Comparison of ENCODE assay signal across 7 cellular contexts in the genomic region with DNA sequence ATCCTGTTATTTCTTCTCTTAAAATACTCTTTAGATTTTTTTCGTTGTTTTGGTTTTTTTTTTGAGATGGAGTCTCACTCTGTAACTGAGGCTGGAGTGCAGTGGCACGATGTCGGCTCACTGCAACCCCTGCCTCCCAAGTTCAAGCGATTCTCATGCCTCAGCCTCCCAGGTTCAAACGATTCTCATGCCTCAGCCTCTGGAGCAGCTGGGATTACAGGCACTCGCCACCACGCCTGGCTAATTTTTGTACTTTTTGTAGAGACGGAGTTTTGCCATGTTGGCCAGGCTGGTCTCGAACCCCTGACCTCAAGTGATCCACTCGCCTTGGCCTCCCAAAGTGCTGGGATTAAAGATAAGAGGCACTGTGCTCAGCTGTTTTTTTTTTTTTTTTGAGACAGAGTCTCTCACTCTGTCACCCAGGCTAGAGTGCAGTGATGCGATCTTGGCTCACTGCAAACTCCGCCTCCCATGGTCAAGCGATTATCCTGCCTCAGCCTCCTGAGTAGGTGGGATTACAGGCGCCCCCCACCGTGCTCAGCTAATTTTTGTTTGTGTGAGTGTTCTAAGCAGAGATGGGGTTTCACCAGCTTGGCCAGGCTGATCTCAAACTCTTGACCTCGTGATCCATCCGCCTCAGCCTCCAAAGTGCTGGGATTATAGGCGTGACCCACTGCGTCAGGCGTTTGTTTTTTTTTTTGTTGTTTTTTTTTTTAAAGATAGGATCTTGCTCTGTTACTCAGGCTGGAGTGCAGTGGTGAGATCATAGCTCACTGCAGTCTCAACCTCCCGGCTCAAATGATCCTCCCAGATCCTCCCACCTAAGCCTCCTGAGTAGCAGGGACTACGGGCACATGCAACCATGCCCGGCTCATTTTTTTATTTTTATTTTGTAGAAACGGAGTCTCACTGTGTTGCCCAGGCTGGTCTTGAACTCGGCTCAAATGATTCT. TPM values are rescaled to one million over a fixed set of nuclear protein-coding genes. Genes with fewer than 3 reads are reported as not detected.
A peak's percentile ranks its signal among the peaks of the same experiment; 100 is the strongest.
DNase-seq lines count a peak whose midpoint lies in the region; ATAC-seq, FAIRE-seq and TF ChIP-seq lines count a peak whose summit lies in the region.
"Not testable (repeated sequence)": the region's sequence is repeated elsewhere in the genome, so short reads cannot be mapped to it uniquely, and the experiment has no call there.

No MANE protein-coding gene starts in this region.

- not testable (repeated sequence) for BruUV-seq in GM12878 (replicated peaks; lab: Mats Ljungman, UMichigan)

- H3K9me3 ChIP-seq in GM12878 (replicated peaks; ENCODE audit: control insufficient read depth, insufficient read depth, low read length); hepatocyte (ENCODE audit: low read depth); neural progenitor cell (ENCODE audit: low read depth): not testable (repeated sequence)

- CTCF ChIA-PET in GM12878 (lab: Yijun Ruan, JAX) = interaction anchor here (0.6 to 1.4 kb wide), 5 partner anchors 11 to 267 kb away, joined by 3 to 4 read pairs (median 3); a partner anchor contains a TSS

- H3K27me3 Mint-ChIP-seq in T-helper 2 cell treated with Interferon-gamma antibody and Interleukin-4, amounts not matched to agents 5 μg/mL and 100 μg/mL, for 36 hours (ENCODE audit: low read depth); activated T-cell treated with anti-CD3 and anti-CD28 coated beads, Interleukin-2, amount 50 U/mL, for 72 hours (ENCODE audit: low read depth); neural progenitor cell (ENCODE audit: insufficient read depth, low read depth): not testable (repeated sequence)

- not testable (repeated sequence) for H3K9me2 ChIP-seq in hepatocyte (replicated peaks; ENCODE audit: insufficient read depth)

- H3K4me1 ChIP-seq in GM12878 (ENCODE audit: control insufficient read depth, insufficient read depth, low read length) = peaks cover 49% of the 10 kb centered on the region
- H3K4me1 ChIP-seq in hepatocyte (ENCODE audit: insufficient read depth) = peaks cover 17% of the 10 kb centered on the region
- peaks cover 35% of the 10 kb centered on the region for H3K4me1 ChIP-seq in neural progenitor cell

- H3F3A ChIP-seq in neural progenitor cell (ENCODE audit: low read depth) = peaks cover 52% of the 10 kb centered on the region

- H3K79me2 ChIP-seq in GM12878 (ENCODE audit: control insufficient read depth, insufficient read depth, low read length) = peaks cover 98% of the 10 kb centered on the region
- H3K79me2 ChIP-seq in hepatocyte = peaks cover 99% of the 10 kb centered on the region
- H3K79me2 ChIP-seq in neural progenitor cell (ENCODE audit: low read depth) = peaks cover 97% of the 10 kb centered on the region

- not testable (repeated sequence) for H2AFZ ChIP-seq in GM12878 (ENCODE audit: control insufficient read depth, low read depth, low read length); hepatocyte; neural progenitor cell (replicated peaks)

- peak overlapping the region; percentile 27 for H3K4me3 Mint-ChIP-seq in T-helper 2 cell treated with Interferon-gamma antibody and Interleukin-4, amounts not matched to agents 5 μg/mL and 100 μg/mL, for 36 hours
- H3K4me3 Mint-ChIP-seq in activated T-cell treated with anti-CD3 and anti-CD28 coated beads, Interleukin-2, amount 50 U/mL, for 72 hours = peak overlapping the region; percentile 54 to 70
- not testable (repeated sequence) for H3K4me3 Mint-ChIP-seq in neural progenitor cell

- H3K27ac Mint-ChIP-seq in T-helper 2 cell treated with Interferon-gamma antibody and Interleukin-4, amounts not matched to agents 5 μg/mL and 100 μg/mL, for 36 hours = peak overlapping the region; percentile 34
- H3K27ac Mint-ChIP-seq in activated T-cell treated with anti-CD3 and anti-CD28 coated beads, Interleukin-2, amount 50 U/mL, for 72 hours = peak overlapping the region; percentile 91
- H3K27ac Mint-ChIP-seq in neural progenitor cell = not testable (repeated sequence)

- RAD21 ChIA-PET in GM12878 (lab: Charles Lee; ENCODE audit: unreplicated experiment) = interaction anchor here (1.1 to 1.9 kb wide), 5 partner anchors 11 to 29 kb away, joined by 3 to 6 read pairs (median 5); no protein-coding TSS in a partner anchor

- not testable (repeated sequence) for TF ChIP-seq POLR2A in GM12878 (IDR thresholded peaks at IDR 0.05; ENCODE audit: low read depth, low read length)

- not testable (repeated sequence) for TF ChIP-seq EP300 in GM12878 (IDR thresholded peaks at IDR 0.05; ENCODE audit: borderline replicate concordance in 1 of 2, control insufficient read depth in 1 of 2, low read depth in 2 of 2, low read length in 2 of 2)

- intact Hi-C loops in GM12878 (cut with micrococcal nuclease; ENCODE audit: unreplicated experiment) = loop anchor here (5.0 kb wide), 1 partner anchor 34 kb away; no protein-coding TSS in a partner anchor

- not testable (repeated sequence) for FAIRE-seq in GM12878 (lab: Jason Lieb, UNC)

- H3K4me3 ChIP-seq in GM12878, hepatocyte, neural progenitor cell: not testable (repeated sequence)

- H3K27me3 ChIP-seq in GM12878 (replicated peaks in 1 of 2; ENCODE audit: control insufficient read depth in 2 of 2, insufficient read depth in 2 of 2, low read length in 1 of 2); hepatocyte; neural progenitor cell: not testable (repeated sequence)

- H4K20me1 ChIP-seq in GM12878 (ENCODE audit: control insufficient read depth, insufficient read depth) = not testable (repeated sequence)
- H4K20me1 ChIP-seq in hepatocyte (ENCODE audit: insufficient read depth, poor library complexity, severe bottlenecking) (peaks cover 78% of the 10 kb centered on the region), neural progenitor cell (ENCODE audit: low read depth) (peaks cover 100% of the 10 kb centered on the region)

- POLR2A ChIA-PET in GM12878 (lab: Charles Lee) = interaction anchor here (0.6 to 4.7 kb wide), 5 partner anchors 10 to 162 kb away, joined by 3 to 25 read pairs (median 3); a partner anchor contains a TSS

- not testable (repeated sequence) for H3K9me3 Mint-ChIP-seq in T-helper 2 cell treated with Interferon-gamma antibody and Interleukin-4, amounts not matched to agents 5 μg/mL and 100 μg/mL, for 36 hours; activated T-cell treated with anti-CD3 and anti-CD28 coated beads, Interleukin-2, amount 50 U/mL, for 72 hours; neural progenitor cell

- H3K36me3 ChIP-seq in GM12878 (ENCODE audit: control insufficient read depth in 2 of 2, insufficient read depth in 2 of 2, low read length in 1 of 2) = peaks cover 0 to 17% of the 10 kb centered on the region in 2 experiments; a peak in 3 of 4 replicates
- not testable (repeated sequence) for H3K36me3 ChIP-seq in hepatocyte (replicated peaks; ENCODE audit: insufficient read depth, low read depth); neural progenitor cell

- not testable (repeated sequence) for ATAC-seq in activated T-cell treated with anti-CD3 and anti-CD28 coated beads, Interleukin-2, amount 50 U/mL, for 72 hours (replicated peaks in 1 of 2); GM12878

- H3K4me1 Mint-ChIP-seq in T-helper 2 cell treated with Interferon-gamma antibody and Interleukin-4, amounts not matched to agents 5 μg/mL and 100 μg/mL, for 36 hours (ENCODE audit: low read depth) = peaks cover 74% of the 10 kb centered on the region
- peaks cover 98% of the 10 kb centered on the region for H3K4me1 Mint-ChIP-seq in activated T-cell treated with anti-CD3 and anti-CD28 coated beads, Interleukin-2, amount 50 U/mL, for 72 hours (ENCODE audit: low read depth)
- H3K4me1 Mint-ChIP-seq in neural progenitor cell = peaks cover 49% of the 10 kb centered on the region

- TF ChIP-seq CTCF in GM12878 (IDR thresholded peaks at IDR 0.05 in 2 of 3, conservative IDR thresholded peaks at IDR 0.05 in 1 of 3; ENCODE audit: control insufficient read depth in 2 of 3, extremely low read depth in 1 of 3, insufficient read depth in 1 of 3, low read depth in 3 of 3, low read length in 3 of 3); hepatocyte (IDR thresholded peaks at IDR 0.05; ENCODE audit: poor library complexity); neural progenitor cell (IDR thresholded peaks at IDR 0.05): not testable (repeated sequence)

- DNase-seq in ELR (ENCODE audit: low read depth) (peak; percentile 30), NCI-H226 (peak; percentile 45), neural progenitor cell (ENCODE audit: low spot score) (peak; percentile 86)
- not testable (repeated sequence) for DNase-seq in T-helper 2 cell treated with Interferon-gamma antibody and Interleukin-4, amounts not matched to agents 5 μg/mL and 100 μg/mL, for 36 hours (ENCODE audit: low spot score); activated T-cell treated with anti-CD3 and anti-CD28 coated beads, Interleukin-2, amount 50 U/mL, for 72 hours; GM12878 (ENCODE audit: low read depth, low spot score); hepatocyte (ENCODE audit: low spot score)

- peaks cover 14% of the 10 kb centered on the region for H3K36me3 Mint-ChIP-seq in T-helper 2 cell treated with Interferon-gamma antibody and Interleukin-4, amounts not matched to agents 5 μg/mL and 100 μg/mL, for 36 hours (ENCODE audit: low read depth)
- H3K36me3 Mint-ChIP-seq in activated T-cell treated with anti-CD3 and anti-CD28 coated beads, Interleukin-2, amount 50 U/mL, for 72 hours (ENCODE audit: insufficient read depth in 2 of 2); neural progenitor cell: not testable (repeated sequence)

- 60% methylated on average over 25 of the region's 25 CpGs for WGBS in GM12878 (ENCODE audit: insufficient coverage, insufficient replicate concordance, low lambda C conversion rate, missing lambda C conversion rate)
- WGBS in hepatocyte (ENCODE audit: low lambda C conversion rate, missing lambda C conversion rate) = 74% methylated on average over 25 of the region's 25 CpGs

- not testable (repeated sequence) for H3K9ac ChIP-seq in GM12878 (ENCODE audit: control insufficient read depth, insufficient read depth, low read length); neural progenitor cell

- in situ Hi-C loops in GM12878 (cut with MboI) = not testable (repeated sequence)

- H3K27ac ChIP-seq in GM12878 (ENCODE audit: control insufficient read depth, insufficient read depth); neural progenitor cell: not testable (repeated sequence)
- peak overlapping the region; percentile 36 for H3K27ac ChIP-seq in hepatocyte

- TF ChIP-seq RAD21 in GM12878 (IDR thresholded peaks at IDR 0.05; ENCODE audit: insufficient read depth, low read depth, low read length) = not testable (repeated sequence)

- H3K4me2 ChIP-seq in GM12878 (ENCODE audit: control insufficient read depth, insufficient read depth); neural progenitor cell: not testable (repeated sequence)
- peak overlapping the region; percentile 6 for H3K4me2 ChIP-seq in hepatocyte

- SMC1A ChIA-PET in GM12878 (lab: Charles Lee; ENCODE audit: uncharacterized antibody, unreplicated experiment) = interaction anchor here (1.2 to 9.8 kb wide), 9 partner anchors 13 to 86 kb away, joined by 3 to 125 read pairs (median 5); a partner anchor contains a TSS

RNA-seq across cellular contexts. Expression of a gene that starts 37.4 kb away (rescaled TPM):
- 100 to 1,000 TPM; 209 to 218 TPM for total RNA-seq in activated T-cell treated with anti-CD3 and anti-CD28 coated beads, Interleukin-2, amount 50 U/mL, for 72 hours
- total RNA-seq in GM12878 (2013; cell fraction: nucleolus; rRNA removed) = 189 and 244 TPM in 2 replicates
- 161 and 168 TPM in 2 replicates for total RNA-seq in GM12878 (2014; rRNA removed)
- 113 and 118 TPM in 2 replicates for total RNA-seq in GM12878 (2014; rRNA removed; fragmentation: Illumina TruSeq; extraction: Trizol)
- 207 and 214 TPM in 2 replicates for total RNA-seq in GM12878 (2021)
- 75.8 TPM for polyA plus RNA-seq in GM12878 (2011; ENCODE audit: low read depth)
- 133 and 196 TPM in 2 replicates for polyA plus RNA-seq in GM12878 (2011; rRNA removed)
- polyA plus RNA-seq in GM12878 (2011; cell fraction: cytosol; rRNA removed) = 121 and 130 TPM in 2 replicates
- polyA plus RNA-seq in GM12878 (2011; cell fraction: nucleus; rRNA removed) = 40.5 and 43.7 TPM in 2 replicates
- polyA plus RNA-seq in GM12878 (2012) = 118 and 123 TPM in 2 replicates
- 141 and 201 TPM in 2 replicates for polyA plus RNA-seq in GM12878 (2014; fragmentation: Illumina TruSeq; extraction: Trizol)
- polyA plus RNA-seq in GM12878 (2014; fragmentation: Nextera tagmentation; extraction: Ambion mirVana) = 100 to 1,000 TPM; 113 to 152 TPM
- polyA plus RNA-seq in GM12878 (2014; rRNA removed) = 164 and 180 TPM in 2 replicates
- 100 to 1,000 TPM; 263 to 268 TPM for polyA plus RNA-seq in GM12878 (2016; fragmentation: Nextera tagmentation; extraction: Ambion mirVana)
- polyA minus RNA-seq in GM12878 (2011; rRNA and poly(A)+ RNA removed) = 52.6 and 94.4 TPM in 2 replicates
- 19.2 and 20.6 TPM in 2 replicates for polyA minus RNA-seq in GM12878 (2011; cell fraction: cytosol; rRNA and poly(A)+ RNA removed)
- polyA minus RNA-seq in GM12878 (2011; cell fraction: nucleus; rRNA and poly(A)+ RNA removed) = 31.8 and 65.3 TPM in 2 replicates
- total RNA-seq in hepatocyte = 90.6 and 101 TPM in 2 replicates
- polyA plus RNA-seq in hepatocyte = 82.7 and 86.7 TPM in 2 replicates
- 71.0 and 72.5 TPM in 2 replicates for total RNA-seq in neural progenitor cell (ENCODE audit: low replicate concordance)
